In genomic region chr7:29457565-29457971, GRCh38 we compare ENCODE assay signal across 16 cellular contexts.
DNase-seq lines count a peak whose midpoint lies in the region.
"Had no signal": no experiment of that assay in that cellular context is flagged by ENCODE, and none has a peak within 500 bp of the region (broad histone marks: within the 10 kb centered on the region; RNA-seq: fewer than 3 reads in every experiment).

No MANE protein-coding gene starts in this region.

- no peaks in the 10 kb centered on the region for H3K27me3 Mint-ChIP-seq in T-helper 2 cell treated with Interferon-gamma antibody and Interleukin-4, amounts not matched to agents 5 μg/mL and 100 μg/mL, for 36 hours (ENCODE audit: low read depth)
- H3K27me3 Mint-ChIP-seq: dendritic cell treated with granulocyte-macrophage colony-stimulating factor and Interleukin-4, amounts not matched to agents 40 ng/mL and 50 ng/mL, for 4 days; progenitor cell of endocrine pancreas had no signal

- no peaks in the 10 kb centered on the region for H3K36me3 Mint-ChIP-seq in T-helper 2 cell treated with Interferon-gamma antibody and Interleukin-4, amounts not matched to agents 5 μg/mL and 100 μg/mL, for 36 hours (ENCODE audit: low read depth)

- H3K4me3 Mint-ChIP-seq in T-helper 2 cell treated with Interferon-gamma antibody and Interleukin-4, amounts not matched to agents 5 μg/mL and 100 μg/mL, for 36 hours: no peak overlapping the region
- H3K4me3 Mint-ChIP-seq: dendritic cell treated with granulocyte-macrophage colony-stimulating factor and Interleukin-4, amounts not matched to agents 40 ng/mL and 50 ng/mL, for 4 days had no signal

- DNase-seq in NCI-H82 (lab: John Stamatoyannopoulos, UW) (peak; percentile 27), NCI-H82 treated with DMSO at 0.1 percent for 48 hours (lab: John Stamatoyannopoulos, UW; ENCODE audit: unreplicated experiment) (no peak), iris pigment epithelial cell (ENCODE audit: low read depth) (peak; percentile 55), NCI-H446 treated with DMSO at 0.1 percent for 48 hours (lab: John Stamatoyannopoulos, UW) (no peak), NCI-H2171 treated with DMSO at 0.1 percent for 48 hours (lab: John Stamatoyannopoulos, UW) (no peak)
- no peak for DNase-seq in T-helper 2 cell treated with Interferon-gamma antibody and Interleukin-4, amounts not matched to agents 5 μg/mL and 100 μg/mL, for 36 hours (ENCODE audit: low spot score)
- DNase-seq: activated effector memory CD4-positive, alpha-beta T cell treated with anti-CD3 and anti-CD28 coated beads, Interleukin-2, amount 50 U/mL, for 16 hours; heart left ventricle; lower lobe of right lung; NCI-H1694; testis had no signal

- no peaks in the 10 kb centered on the region for H3K4me1 Mint-ChIP-seq in T-helper 2 cell treated with Interferon-gamma antibody and Interleukin-4, amounts not matched to agents 5 μg/mL and 100 μg/mL, for 36 hours (ENCODE audit: low read depth)

- H3K9me3 Mint-ChIP-seq in T-helper 2 cell treated with Interferon-gamma antibody and Interleukin-4, amounts not matched to agents 5 μg/mL and 100 μg/mL, for 36 hours: no peaks in the 10 kb centered on the region
- H3K9me3 Mint-ChIP-seq: dendritic cell treated with granulocyte-macrophage colony-stimulating factor and Interleukin-4, amounts not matched to agents 40 ng/mL and 50 ng/mL, for 4 days had no signal

- H3K27ac ChIP-seq in angular gyrus (ENCODE audit: low read depth, low read length) (peak overlapping the region; percentile 23), temporal lobe (ENCODE audit: low read depth, low read length) (peak overlapping the region; percentile 45)
- H3K27ac ChIP-seq: A549, heart left ventricle, lower lobe of right lung, testis had no signal

- H3K27ac Mint-ChIP-seq in T-helper 2 cell treated with Interferon-gamma antibody and Interleukin-4, amounts not matched to agents 5 μg/mL and 100 μg/mL, for 36 hours: no peak overlapping the region
- H3K27ac Mint-ChIP-seq: dendritic cell treated with granulocyte-macrophage colony-stimulating factor and Interleukin-4, amounts not matched to agents 40 ng/mL and 50 ng/mL, for 4 days; progenitor cell of endocrine pancreas had no signal

Comparison
In these comparisons a context has a peak if more than half of its experiments do, and no peak if none do; other contexts are left out.
1. DNase-seq: peak in NCI-H82 (single experiment) and iris pigment epithelial cell (single experiment); none in NCI-H82 treated with DMSO at 0.1 percent for 48 hours (single experiment), NCI-H446 treated with DMSO at 0.1 percent for 48 hours (single experiment), NCI-H2171 treated with DMSO at 0.1 percent for 48 hours (single experiment) and T-helper 2 cell treated with Interferon-gamma antibody and Interleukin-4, amounts not matched to agents 5 μg/mL and 100 μg/mL, for 36 hours (single experiment).